ENCODE assay signal across 11 cellular contexts in the genomic region with DNA sequence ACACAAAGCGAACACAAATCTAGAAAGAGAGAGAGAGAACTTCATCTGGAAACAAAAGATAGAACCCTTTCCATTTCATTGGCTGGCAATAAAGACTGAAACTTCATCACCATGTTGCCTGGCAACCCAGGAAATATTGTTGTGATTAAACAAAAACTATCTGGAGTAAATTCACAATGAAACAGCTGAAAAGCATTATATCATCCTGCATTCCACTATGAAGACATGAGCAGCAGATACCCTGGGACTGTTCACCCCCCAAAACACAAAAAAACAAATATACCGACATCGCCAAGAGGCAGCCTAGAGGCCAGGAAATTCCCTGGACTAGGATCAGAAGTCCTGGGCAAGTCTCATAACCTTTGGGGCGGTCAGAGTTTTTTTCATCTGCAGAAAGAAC.
A peak's percentile ranks its signal among the peaks of the same experiment; 100 is the strongest.
DNase-seq lines count a peak whose midpoint lies in the region; ATAC-seq and TF ChIP-seq lines count a peak whose summit lies in the region.
"Had no signal": no experiment of that assay in that cellular context is flagged by ENCODE, and none has a peak within 500 bp of the region (broad histone marks: within the 10 kb centered on the region; RNA-seq: fewer than 3 reads in every experiment).

No MANE protein-coding gene starts in this region.

- POLR2A ChIA-PET in CD4-positive, alpha-beta T cell (lab: Charles Lee), result interaction anchor here (0.6 to 1.8 kb wide), 9 partner anchors 9 to 238 kb away, joined by 3 to 16 read pairs (median 3); no protein-coding TSS in a partner anchor

- H3K56ac ChIP-seq in mesendoderm (ENCODE audit: low read length), result no peak overlapping the region

- H2AK5ac ChIP-seq in mesendoderm (ENCODE audit: low read length), result no peak overlapping the region

- no peak overlapping the region for H2BK5ac ChIP-seq in mesendoderm (ENCODE audit: low read length)

- H3K9me3 Mint-ChIP-seq in CD4-positive, alpha-beta T cell, result no peaks in the 10 kb centered on the region
- H3K9me3 Mint-ChIP-seq in activated naive CD8-positive, alpha-beta T cell (ENCODE audit: low read depth), result no peaks in the 10 kb centered on the region
- no peaks in the 10 kb centered on the region for H3K9me3 Mint-ChIP-seq in stimulated activated memory B cell treated with anti-CD40 and anti-IgM and Interleukin-4, amounts not matched to agents 10 μg/mL and 1 μg/mL and 100 μg/mL, for 72 hours
- H3K9me3 Mint-ChIP-seq: T-helper 1 cell treated with Interleukin-12 subunit alpha and Interleukin-12 subunit beta and Interleukin-4 antibody, amounts not matched to agents 30 μg/mL and 1 μg/mL, for 36 hours had no signal

- ATAC-seq in CD4-positive, alpha-beta T cell (ENCODE audit: poor library complexity), result peak; percentile 64
- ATAC-seq in stimulated activated memory B cell treated with anti-CD40 and anti-IgM and Interleukin-4, amounts not matched to agents 10 μg/mL and 1 μg/mL and 100 μg/mL, for 72 hours, result no peak

- H4K5ac ChIP-seq in mesendoderm (ENCODE audit: low read length), result no peak overlapping the region

- peaks cover 73% of the 10 kb centered on the region for H3K4me1 Mint-ChIP-seq in CD4-positive, alpha-beta T cell (ENCODE audit: low read depth)
- peaks cover 68% of the 10 kb centered on the region for H3K4me1 Mint-ChIP-seq in activated naive CD8-positive, alpha-beta T cell (ENCODE audit: low read depth)
- H3K4me1 Mint-ChIP-seq in stimulated activated memory B cell treated with anti-CD40 and anti-IgM and Interleukin-4, amounts not matched to agents 10 μg/mL and 1 μg/mL and 100 μg/mL, for 72 hours, result peaks cover 7% of the 10 kb centered on the region

- no peak overlapping the region for H2BK120ac ChIP-seq in mesendoderm (ENCODE audit: low read depth, low read length)

- H3K4me3 Mint-ChIP-seq in CD4-positive, alpha-beta T cell, result peak overlapping the region; percentile 67
- peak overlapping the region; percentile 41 for H3K4me3 Mint-ChIP-seq in activated naive CD8-positive, alpha-beta T cell
- H3K4me3 Mint-ChIP-seq in stimulated activated memory B cell treated with anti-CD40 and anti-IgM and Interleukin-4, amounts not matched to agents 10 μg/mL and 1 μg/mL and 100 μg/mL, for 72 hours, result no peak overlapping the region
- H3K4me3 Mint-ChIP-seq: T-helper 1 cell treated with Interleukin-12 subunit alpha and Interleukin-12 subunit beta and Interleukin-4 antibody, amounts not matched to agents 30 μg/mL and 1 μg/mL, for 36 hours had no signal

- H4K8ac ChIP-seq in mesendoderm (ENCODE audit: low read depth, low read length), result no peak overlapping the region

- H3K9ac ChIP-seq in mesendoderm (ENCODE audit: low read length), result no peak overlapping the region

- intact Hi-C loops in CD4-positive, alpha-beta T cell (cut with DNase I, micrococcal nuclease), result loop anchor here in 1 of 2 experiments (2.0 kb wide), 1 partner anchor 23 kb away; no protein-coding TSS in a partner anchor

- no peak overlapping the region for H3K4me3 ChIP-seq in mesendoderm (ENCODE audit: low read length)

- no peaks in the 10 kb centered on the region for H3K79me1 ChIP-seq in mesendoderm (ENCODE audit: low read length)

- no peaks in the 10 kb centered on the region for H3K9me3 ChIP-seq in CD4-positive, alpha-beta T cell (ENCODE audit: control insufficient read depth, low read length)

- peak overlapping the region; percentile 86 for H3K27ac Mint-ChIP-seq in CD4-positive, alpha-beta T cell
- peak overlapping the region; percentile 41 for H3K27ac Mint-ChIP-seq in activated naive CD8-positive, alpha-beta T cell
- H3K27ac Mint-ChIP-seq in stimulated activated memory B cell treated with anti-CD40 and anti-IgM and Interleukin-4, amounts not matched to agents 10 μg/mL and 1 μg/mL and 100 μg/mL, for 72 hours, result no peak overlapping the region
- H3K27ac Mint-ChIP-seq: T-helper 1 cell treated with Interleukin-12 subunit alpha and Interleukin-12 subunit beta and Interleukin-4 antibody, amounts not matched to agents 30 μg/mL and 1 μg/mL, for 36 hours had no signal

- H3K18ac ChIP-seq in mesendoderm (ENCODE audit: low read length), result no peak overlapping the region

- H3K27me3 Mint-ChIP-seq in CD4-positive, alpha-beta T cell, result no peaks in the 10 kb centered on the region
- no peaks in the 10 kb centered on the region for H3K27me3 Mint-ChIP-seq in activated naive CD8-positive, alpha-beta T cell
- no peaks in the 10 kb centered on the region for H3K27me3 Mint-ChIP-seq in stimulated activated memory B cell treated with anti-CD40 and anti-IgM and Interleukin-4, amounts not matched to agents 10 μg/mL and 1 μg/mL and 100 μg/mL, for 72 hours

- WGBS in mesendoderm (ENCODE audit: extremely low coverage, insufficient coverage, low lambda C conversion rate), result no CpG with 5 or more reads among the region's 4 CpGs

- no peak overlapping the region for H3K4ac ChIP-seq in mesendoderm (ENCODE audit: low read depth, low read length)

- no peak overlapping the region for H3K4me2 ChIP-seq in mesendoderm (ENCODE audit: low read length)

- no peak for DNase-seq in CD4-positive, alpha-beta T cell
- DNase-seq in glomerular visceral epithelial cell (ENCODE audit: extremely low spot score) (peak; percentile 42), renal cortical epithelial cell (ENCODE audit: low read depth) (peak; percentile 61), mesendoderm (no peak), ureter (ENCODE audit: low spot score) (no peak), NCI-H1436 (lab: John Stamatoyannopoulos, UW) (no peak)
- DNase-seq: NCI-H2107 had no signal

- no peak overlapping the region for H3K27ac ChIP-seq in CD4-positive, alpha-beta T cell (ENCODE audit: low read depth, low read length)
- H3K27ac ChIP-seq in mesendoderm (ENCODE audit: low read depth, low read length), result no peak overlapping the region
- H3K27ac ChIP-seq: HL-60 had no signal

- no peaks in the 10 kb centered on the region for H3K79me2 ChIP-seq in mesendoderm (ENCODE audit: control insufficient read depth, insufficient read depth, low read length)

- H2BK15ac ChIP-seq in mesendoderm (replicated peaks; ENCODE audit: low read depth), result no peak overlapping the region

- H3K36me3 Mint-ChIP-seq in CD4-positive, alpha-beta T cell (ENCODE audit: low read depth), result no peaks in the 10 kb centered on the region
- no peaks in the 10 kb centered on the region for H3K36me3 Mint-ChIP-seq in activated naive CD8-positive, alpha-beta T cell
- peaks cover 5% of the 10 kb centered on the region for H3K36me3 Mint-ChIP-seq in stimulated activated memory B cell treated with anti-CD40 and anti-IgM and Interleukin-4, amounts not matched to agents 10 μg/mL and 1 μg/mL and 100 μg/mL, for 72 hours

- H3K4me1 ChIP-seq in mesendoderm (ENCODE audit: control insufficient read depth, low read depth, low read length), result peaks cover 2% of the 10 kb centered on the region

- H3K27me3 ChIP-seq in CD4-positive, alpha-beta T cell (ENCODE audit: control insufficient read depth, insufficient read depth, low read length), result no peaks in the 10 kb centered on the region
- H3K27me3 ChIP-seq in mesendoderm (ENCODE audit: insufficient read depth, low read length, poor library complexity), result no peaks in the 10 kb centered on the region

- no peaks in the 10 kb centered on the region for H3K36me3 ChIP-seq in mesendoderm (ENCODE audit: control insufficient read depth, insufficient read depth, low read length)

- no peak overlapping the region for H3K23ac ChIP-seq in mesendoderm (ENCODE audit: low read length)

- CTCF ChIA-PET in CD4-positive, alpha-beta T cell (lab: Charles Lee), result no interaction called here

- TF ChIP-seq CTCF in CD4-positive, alpha-beta T cell (IDR thresholded peaks at IDR 0.05), result no peak

Comparison
In these comparisons a context has a peak if more than half of its experiments do, and no peak if none do; other contexts are left out.
1. DNase-seq: peak in glomerular visceral epithelial cell (single experiment) and renal cortical epithelial cell (single experiment); none in CD4-positive, alpha-beta T cell (0 of 10), mesendoderm (single experiment), ureter (single experiment) and NCI-H1436 (single experiment).